Comparison of ENCODE assay signal across 15 cellular contexts in genomic region chr2:143248631-143249030, GRCh38.
DNase-seq lines count a peak whose midpoint lies in the region; ATAC-seq lines count a peak whose summit lies in the region.
"Had no signal": no experiment of that assay in that cellular context is flagged by ENCODE, and none has a peak within 500 bp of the region (broad histone marks: within the 10 kb centered on the region; RNA-seq: fewer than 3 reads in every experiment).

No MANE protein-coding gene starts in this region.

- H3K4me3 Mint-ChIP-seq in activated naive CD4-positive, alpha-beta T cell treated with anti-CD3 and anti-CD28 coated beads, Interleukin-2, amount 50 U/mL, for 24 hours, result no peak overlapping the region
- H3K4me3 Mint-ChIP-seq in activated CD4-positive, alpha-beta memory T cell treated with anti-CD3 and anti-CD28 coated beads, Interleukin-2, amount 10 ng/mL, durations not matched to agents 7 days and 5 days, result peak overlapping the region; percentile 53
- no peak overlapping the region for H3K4me3 Mint-ChIP-seq in stimulated activated effector memory CD8-positive, alpha-beta T cell treated with anti-CD3 and anti-CD28 coated beads, Interleukin-12 subunit alpha, Interleukin-12 subunit beta, amount 100 ng/mL, for 72 hours
- no peak overlapping the region for H3K4me3 Mint-ChIP-seq in activated T-helper 2 cell treated with anti-CD3 and anti-CD28 coated beads, Interferon-gamma antibody, Interleukin-2, Interleukin-4, amounts not matched to agents 10 μg/mL and 5 μg/mL and 100 μg/mL, durations not matched to agents 14 hours and 24 hours and 36 hours (ENCODE audit: low read depth)

- CTCF ChIA-PET in activated CD4-positive, alpha-beta memory T cell treated with anti-CD3 and anti-CD28 coated beads, Interleukin-2, amount 10 ng/mL, durations not matched to agents 7 days and 5 days (lab: Charles Lee), result no interaction called here

- DNase-seq in NCI-H748 (lab: John Stamatoyannopoulos, UW; ENCODE audit: unreplicated experiment), result peak; percentile 24
- no peak for DNase-seq in NCI-H748 treated with DMSO at 0.1 percent for 48 hours (lab: John Stamatoyannopoulos, UW)
- no peak for DNase-seq in activated naive CD4-positive, alpha-beta T cell treated with Interleukin-2 at 50 U/mL for 16 hours
- no peak for DNase-seq in activated CD4-positive, alpha-beta memory T cell treated with anti-CD3 and anti-CD28 coated beads, Interleukin-2, amount 10 ng/mL, durations not matched to agents 7 days and 5 days
- DNase-seq in stimulated activated effector memory CD8-positive, alpha-beta T cell treated with anti-CD3 and anti-CD28 coated beads, Interleukin-12 subunit alpha, Interleukin-12 subunit beta, amount 100 ng/mL, for 72 hours (ENCODE audit: low spot score in 2 of 2), result no peak
- DNase-seq in NCI-H2227 treated with DMSO at 0.1 percent for 48 hours (lab: John Stamatoyannopoulos, UW), result no peak
- no peak for DNase-seq in activated T-helper 2 cell treated with anti-CD3 and anti-CD28 coated beads, Interferon-gamma antibody, Interleukin-2, Interleukin-4, amounts not matched to agents 10 μg/mL and 5 μg/mL and 100 μg/mL, durations not matched to agents 14 hours and 24 hours and 36 hours (ENCODE audit: low spot score)
- DNase-seq: DMS79 treated with DMSO at 0.1 percent for 48 hours, GM23248, HCEC 1CT, NCI-H2029, NCI-H2171, NCI-H82, PC-3 had no signal

- POLR2A ChIA-PET in activated CD4-positive, alpha-beta memory T cell treated with anti-CD3 and anti-CD28 coated beads, Interleukin-2, amount 10 ng/mL, durations not matched to agents 7 days and 5 days (lab: Charles Lee), result interaction anchor here (3.3 kb wide), 1 partner anchor 10 kb away, joined by 83 read pairs; no protein-coding TSS in a partner anchor

- ATAC-seq in stimulated activated effector memory CD8-positive, alpha-beta T cell treated with anti-CD3 and anti-CD28 coated beads, Interleukin-12 subunit alpha, Interleukin-12 subunit beta, amount 100 ng/mL, for 72 hours, result no peak
- ATAC-seq: PC-3 had no signal

- peaks cover 12% of the 10 kb centered on the region for H3K36me3 Mint-ChIP-seq in activated naive CD4-positive, alpha-beta T cell treated with anti-CD3 and anti-CD28 coated beads, Interleukin-2, amount 50 U/mL, for 24 hours
- H3K36me3 Mint-ChIP-seq in activated CD4-positive, alpha-beta memory T cell treated with anti-CD3 and anti-CD28 coated beads, Interleukin-2, amount 10 ng/mL, durations not matched to agents 7 days and 5 days (ENCODE audit: low read depth), result peaks cover 40% of the 10 kb centered on the region
- H3K36me3 Mint-ChIP-seq in stimulated activated effector memory CD8-positive, alpha-beta T cell treated with anti-CD3 and anti-CD28 coated beads, Interleukin-12 subunit alpha, Interleukin-12 subunit beta, amount 100 ng/mL, for 72 hours, result peaks cover 25% of the 10 kb centered on the region
- peaks cover 28% of the 10 kb centered on the region for H3K36me3 Mint-ChIP-seq in activated T-helper 2 cell treated with anti-CD3 and anti-CD28 coated beads, Interferon-gamma antibody, Interleukin-2, Interleukin-4, amounts not matched to agents 10 μg/mL and 5 μg/mL and 100 μg/mL, durations not matched to agents 14 hours and 24 hours and 36 hours (ENCODE audit: low read depth)

- peaks cover 6% of the 10 kb centered on the region for H3K9me3 Mint-ChIP-seq in activated naive CD4-positive, alpha-beta T cell treated with anti-CD3 and anti-CD28 coated beads, Interleukin-2, amount 50 U/mL, for 24 hours
- no peaks in the 10 kb centered on the region for H3K9me3 Mint-ChIP-seq in activated CD4-positive, alpha-beta memory T cell treated with anti-CD3 and anti-CD28 coated beads, Interleukin-2, amount 10 ng/mL, durations not matched to agents 7 days and 5 days
- no peaks in the 10 kb centered on the region for H3K9me3 Mint-ChIP-seq in stimulated activated effector memory CD8-positive, alpha-beta T cell treated with anti-CD3 and anti-CD28 coated beads, Interleukin-12 subunit alpha, Interleukin-12 subunit beta, amount 100 ng/mL, for 72 hours
- H3K9me3 Mint-ChIP-seq in activated T-helper 2 cell treated with anti-CD3 and anti-CD28 coated beads, Interferon-gamma antibody, Interleukin-2, Interleukin-4, amounts not matched to agents 10 μg/mL and 5 μg/mL and 100 μg/mL, durations not matched to agents 14 hours and 24 hours and 36 hours, result no peaks in the 10 kb centered on the region

- H3K4me1 Mint-ChIP-seq in activated naive CD4-positive, alpha-beta T cell treated with anti-CD3 and anti-CD28 coated beads, Interleukin-2, amount 50 U/mL, for 24 hours, result peaks cover 48% of the 10 kb centered on the region
- peaks cover 43% of the 10 kb centered on the region for H3K4me1 Mint-ChIP-seq in activated CD4-positive, alpha-beta memory T cell treated with anti-CD3 and anti-CD28 coated beads, Interleukin-2, amount 10 ng/mL, durations not matched to agents 7 days and 5 days
- peaks cover 15% of the 10 kb centered on the region for H3K4me1 Mint-ChIP-seq in stimulated activated effector memory CD8-positive, alpha-beta T cell treated with anti-CD3 and anti-CD28 coated beads, Interleukin-12 subunit alpha, Interleukin-12 subunit beta, amount 100 ng/mL, for 72 hours
- H3K4me1 Mint-ChIP-seq in activated T-helper 2 cell treated with anti-CD3 and anti-CD28 coated beads, Interferon-gamma antibody, Interleukin-2, Interleukin-4, amounts not matched to agents 10 μg/mL and 5 μg/mL and 100 μg/mL, durations not matched to agents 14 hours and 24 hours and 36 hours (ENCODE audit: low read depth), result peaks cover 35% of the 10 kb centered on the region

- intact Hi-C loops in activated T-helper 2 cell treated with anti-CD3 and anti-CD28 coated beads, Interferon-gamma antibody, Interleukin-2, Interleukin-4, amounts not matched to agents 10 μg/mL and 5 μg/mL and 100 μg/mL, durations not matched to agents 14 hours and 24 hours and 36 hours (cut with micrococcal nuclease), result no loop called here

- no peaks in the 10 kb centered on the region for H3K27me3 Mint-ChIP-seq in activated naive CD4-positive, alpha-beta T cell treated with anti-CD3 and anti-CD28 coated beads, Interleukin-2, amount 50 U/mL, for 24 hours
- H3K27me3 Mint-ChIP-seq in activated CD4-positive, alpha-beta memory T cell treated with anti-CD3 and anti-CD28 coated beads, Interleukin-2, amount 10 ng/mL, durations not matched to agents 7 days and 5 days, result no peaks in the 10 kb centered on the region
- H3K27me3 Mint-ChIP-seq in activated T-helper 2 cell treated with anti-CD3 and anti-CD28 coated beads, Interferon-gamma antibody, Interleukin-2, Interleukin-4, amounts not matched to agents 10 μg/mL and 5 μg/mL and 100 μg/mL, durations not matched to agents 14 hours and 24 hours and 36 hours (ENCODE audit: low read depth), result no peaks in the 10 kb centered on the region

- H3K27ac Mint-ChIP-seq in activated naive CD4-positive, alpha-beta T cell treated with anti-CD3 and anti-CD28 coated beads, Interleukin-2, amount 50 U/mL, for 24 hours, result peak overlapping the region; percentile 76
- peak overlapping the region; percentile 22 for H3K27ac Mint-ChIP-seq in activated CD4-positive, alpha-beta memory T cell treated with anti-CD3 and anti-CD28 coated beads, Interleukin-2, amount 10 ng/mL, durations not matched to agents 7 days and 5 days
- H3K27ac Mint-ChIP-seq in stimulated activated effector memory CD8-positive, alpha-beta T cell treated with anti-CD3 and anti-CD28 coated beads, Interleukin-12 subunit alpha, Interleukin-12 subunit beta, amount 100 ng/mL, for 72 hours, result peak overlapping the region; percentile 69
- H3K27ac Mint-ChIP-seq in activated T-helper 2 cell treated with anti-CD3 and anti-CD28 coated beads, Interferon-gamma antibody, Interleukin-2, Interleukin-4, amounts not matched to agents 10 μg/mL and 5 μg/mL and 100 μg/mL, durations not matched to agents 14 hours and 24 hours and 36 hours, result no peak overlapping the region
